Comparison of ENCODE assay signal across 9 cellular contexts in genomic region chr1:207873055-207873890, GRCh38. TPM values are rescaled to one million over a fixed set of nuclear protein-coding genes. Genes with fewer than 3 reads are reported as not detected.
DNase-seq lines count a peak whose midpoint lies in the region; ATAC-seq, FAIRE-seq and TF ChIP-seq lines count a peak whose summit lies in the region.
"Had no signal": no experiment of that assay in that cellular context is flagged by ENCODE, and none has a peak within 500 bp of the region (broad histone marks: within the 10 kb centered on the region; RNA-seq: fewer than 3 reads in every experiment).

No MANE protein-coding gene starts in this region.

- H3K9me3 ChIP-seq in neural progenitor cell (ENCODE audit: low read depth): no peaks in the 10 kb centered on the region

- no peak for DNase-seq in GM12892 (ENCODE audit: insufficient read length)
- DNase-seq in NB4 (ENCODE audit: low read depth): peak; percentile 89
- DNase-seq in activated T-helper 9 cell treated with anti-CD3 and anti-CD28 coated beads, Interleukin-2, amount 50 U/mL, for 16 hours (ENCODE audit: low read depth): peak; percentile 26
- no peak for DNase-seq in neural progenitor cell (ENCODE audit: low spot score)
- no peak for DNase-seq in cortex of kidney (lab: John Stamatoyannopoulos, UW)
- no peak for DNase-seq in medulla oblongata (ENCODE audit: extremely low spot score)
- no peak for DNase-seq in NCI-H1694 treated with DMSO at 0.1 percent for 48 hours (lab: John Stamatoyannopoulos, UW)

- peak overlapping the region; percentile 74 for H2AFZ ChIP-seq in neural progenitor cell (replicated peaks)

- H3K4me2 ChIP-seq in neural progenitor cell: no peak overlapping the region

- H4K20me1 ChIP-seq in neural progenitor cell (ENCODE audit: low read depth): no peaks in the 10 kb centered on the region

- peak overlapping the region; percentile 30 for H3K4me3 ChIP-seq in NB4 (ENCODE audit: low read depth, low read length)
- no peak overlapping the region for H3K4me3 ChIP-seq in neural progenitor cell

- ATAC-seq in HG02970 (IDR thresholded peaks at IDR 0.05; ENCODE audit: low FRiP score, unreplicated experiment): no peak

- peaks cover under 1% of the 10 kb centered on the region for H3F3A ChIP-seq in neural progenitor cell (ENCODE audit: low read depth)

- H3K27me3 Mint-ChIP-seq in neural progenitor cell (ENCODE audit: insufficient read depth, low read depth): peaks cover 17% of the 10 kb centered on the region

- H3K9me3 Mint-ChIP-seq in neural progenitor cell: no peaks in the 10 kb centered on the region

- H3K4me3 Mint-ChIP-seq in neural progenitor cell: no peak overlapping the region

- no peak overlapping the region for H3K27ac ChIP-seq in neural progenitor cell

- H3K4me1 Mint-ChIP-seq in neural progenitor cell: peaks cover 12% of the 10 kb centered on the region

- no peak for TF ChIP-seq POLR2A in GM12892 (IDR thresholded peaks at IDR 0.05; ENCODE audit: low read depth, low read length)
- no peak for TF ChIP-seq POLR2A in NB4 (IDR thresholded peaks at IDR 0.05; ENCODE audit: extremely low read depth, insufficient read length)

- no peaks in the 10 kb centered on the region for H3K36me3 Mint-ChIP-seq in neural progenitor cell

- H3K27ac Mint-ChIP-seq in neural progenitor cell: no peak overlapping the region

- no peaks in the 10 kb centered on the region for H3K4me1 ChIP-seq in neural progenitor cell

- no peaks in the 10 kb centered on the region for H3K79me2 ChIP-seq in neural progenitor cell (ENCODE audit: low read depth)

- TF ChIP-seq CTCF in NB4 (IDR thresholded peaks at IDR 0.05; ENCODE audit: low read depth, low read length) (no peak), neural progenitor cell (IDR thresholded peaks at IDR 0.05) (no peak)

- no peaks in the 10 kb centered on the region for H3K36me3 ChIP-seq in neural progenitor cell

- FAIRE-seq in GM12892 (lab: Jason Lieb, UNC): peak; percentile 17

- H3K27me3 ChIP-seq in neural progenitor cell: peaks cover 29% of the 10 kb centered on the region

- no peak overlapping the region for H3K9ac ChIP-seq in neural progenitor cell

RNA-seq across cellular contexts. Expression of gene CD34, which starts 37.7 kb away (rescaled TPM):
- polyA plus RNA-seq in GM12892 (2012; ENCODE audit: missing spikeins): not detected
- total RNA-seq in neural progenitor cell (ENCODE audit: low replicate concordance): 0.12 and 0.43 TPM in 2 replicates
- total RNA-seq: T-helper 1 cell treated with Interleukin-12 subunit alpha and Interleukin-12 subunit beta and Interleukin-4 antibody, amounts not matched to agents 30 ng/mL and 1 ng/mL, for 36 hours had no signal

Comparison
In these comparisons a context has a peak if more than half of its experiments do, and no peak if none do; other contexts are left out.
1. DNase-seq: peak in NB4 (single experiment) and activated T-helper 9 cell treated with anti-CD3 and anti-CD28 coated beads, Interleukin-2, amount 50 U/mL, for 16 hours (single experiment); none in GM12892 (single experiment), neural progenitor cell (single experiment), cortex of kidney (single experiment), medulla oblongata (single experiment) and NCI-H1694 treated with DMSO at 0.1 percent for 48 hours (single experiment).